ENCODE assay signal across 25 cellular contexts in genomic region chr4:20813698-20814097, GRCh38.
"Had no signal": no experiment of that assay in that cellular context is flagged by ENCODE, and none has a peak within 500 bp of the region (broad histone marks: within the 10 kb centered on the region; RNA-seq: fewer than 3 reads in every experiment).

No MANE protein-coding gene starts in this region.

- H3K9me3 Mint-ChIP-seq: activated CD8-positive, alpha-beta T cell treated with anti-CD3 and anti-CD28 coated beads for 36 hours; activated naive CD4-positive, alpha-beta T cell treated with anti-CD3 and anti-CD28 coated beads, Interleukin-2, amount 50 U/mL, for 24 hours; activated naive CD8-positive, alpha-beta T cell treated with anti-CD3 and anti-CD28 coated beads, Interleukin-2, amount 50 U/mL, for 24 hours; activated T-helper 2 cell treated with anti-CD3 and anti-CD28 coated beads, Interferon-gamma antibody, Interleukin-2, Interleukin-4, amounts not matched to agents 10 μg/mL and 5 μg/mL and 100 μg/mL, durations not matched to agents 14 hours and 24 hours and 36 hours; nephron; T-helper 1 cell treated with Interleukin-12 subunit alpha and Interleukin-12 subunit beta and Interleukin-4 antibody, amounts not matched to agents 30 μg/mL and 1 μg/mL, for 36 hours; WTC11 had no signal

- DNase-seq: activated CD4-positive, alpha-beta T cell treated with anti-CD3 and anti-CD28 coated beads, Interleukin-2, amount 50 U/mL, for 1 hour; activated CD8-positive, alpha-beta T cell treated with anti-CD3 and anti-CD28 coated beads for 36 hours; activated naive CD8-positive, alpha-beta T cell treated with anti-CD3 and anti-CD28 coated beads, Interleukin-2, amount 50 U/mL, for 24 hours; activated T-cell treated with anti-CD3 and anti-CD28 coated beads, Interleukin-2, amount 50 U/mL, for 48 hours; brain microvascular endothelial cell; cortex of kidney; effector memory CD8-positive, alpha-beta T cell; glutamatergic neuron; left lung; psoas muscle; stimulated activated CD4-positive, alpha-beta T cell treated with anti-CD3 and anti-CD28 coated beads, Interleukin-15, amount 100 ng/mL, for 24 hours; stimulated activated CD4-positive, alpha-beta T cell treated with anti-CD3 and anti-CD28 coated beads, Interleukin-2, amount 100 ng/mL, for 24 hours; stimulated activated naive B cell treated with anti-CD40 and anti-IgM and Interleukin-4, amounts not matched to agents 10 μg/mL and 1 μg/mL and 100 μg/mL, for 72 hours; stomach; SW 1271; T1000; uterus had no signal

- H3K27me3 ChIP-seq: brain microvascular endothelial cell, left lung, stomach, suprapubic skin, tibial nerve, uterus had no signal

- H3K4me1 ChIP-seq: left lung, psoas muscle, stomach, suprapubic skin, tibial nerve, uterus had no signal

- ATAC-seq: activated CD8-positive, alpha-beta T cell treated with anti-CD3 and anti-CD28 coated beads for 36 hours; activated naive CD8-positive, alpha-beta T cell treated with anti-CD3 and anti-CD28 coated beads, Interleukin-2, amount 50 U/mL, for 24 hours; effector memory CD8-positive, alpha-beta T cell; left lung; psoas muscle; stimulated activated naive B cell treated with anti-CD40 and anti-IgM and Interleukin-4, amounts not matched to agents 10 μg/mL and 1 μg/mL and 100 μg/mL, for 72 hours; WTC11 had no signal

- H3K27ac ChIP-seq: brain microvascular endothelial cell, left lung, psoas muscle, stomach, suprapubic skin, tibial nerve, uterus had no signal

- H3K4me3 Mint-ChIP-seq: activated CD8-positive, alpha-beta T cell treated with anti-CD3 and anti-CD28 coated beads for 36 hours; activated naive CD4-positive, alpha-beta T cell treated with anti-CD3 and anti-CD28 coated beads, Interleukin-2, amount 50 U/mL, for 24 hours; activated naive CD8-positive, alpha-beta T cell treated with anti-CD3 and anti-CD28 coated beads, Interleukin-2, amount 50 U/mL, for 24 hours; effector memory CD8-positive, alpha-beta T cell; nephron; stimulated activated naive B cell treated with anti-CD40 and anti-IgM and Interleukin-4, amounts not matched to agents 10 μg/mL and 1 μg/mL and 100 μg/mL, for 72 hours; T-helper 1 cell treated with Interleukin-12 subunit alpha and Interleukin-12 subunit beta and Interleukin-4 antibody, amounts not matched to agents 30 μg/mL and 1 μg/mL, for 36 hours; WTC11 had no signal

- H3K4me3 ChIP-seq: left lung, lung, psoas muscle, stomach, suprapubic skin, tibial nerve, uterus had no signal

- H3K9me3 ChIP-seq: left lung, psoas muscle, stomach, suprapubic skin, tibial nerve, uterus had no signal

- H3K36me3 ChIP-seq: brain microvascular endothelial cell, left lung, stomach, suprapubic skin, tibial nerve, uterus had no signal

- H3K27me3 Mint-ChIP-seq: activated CD8-positive, alpha-beta T cell treated with anti-CD3 and anti-CD28 coated beads for 36 hours; activated naive CD4-positive, alpha-beta T cell treated with anti-CD3 and anti-CD28 coated beads, Interleukin-2, amount 50 U/mL, for 24 hours; activated naive CD8-positive, alpha-beta T cell treated with anti-CD3 and anti-CD28 coated beads, Interleukin-2, amount 50 U/mL, for 24 hours; effector memory CD8-positive, alpha-beta T cell; stimulated activated naive B cell treated with anti-CD40 and anti-IgM and Interleukin-4, amounts not matched to agents 10 μg/mL and 1 μg/mL and 100 μg/mL, for 72 hours had no signal

- H3K36me3 Mint-ChIP-seq: activated naive CD4-positive, alpha-beta T cell treated with anti-CD3 and anti-CD28 coated beads, Interleukin-2, amount 50 U/mL, for 24 hours; stimulated activated naive B cell treated with anti-CD40 and anti-IgM and Interleukin-4, amounts not matched to agents 10 μg/mL and 1 μg/mL and 100 μg/mL, for 72 hours; WTC11 had no signal

- H3K4me1 Mint-ChIP-seq: activated naive CD4-positive, alpha-beta T cell treated with anti-CD3 and anti-CD28 coated beads, Interleukin-2, amount 50 U/mL, for 24 hours; activated naive CD8-positive, alpha-beta T cell treated with anti-CD3 and anti-CD28 coated beads, Interleukin-2, amount 50 U/mL, for 24 hours; nephron; stimulated activated naive B cell treated with anti-CD40 and anti-IgM and Interleukin-4, amounts not matched to agents 10 μg/mL and 1 μg/mL and 100 μg/mL, for 72 hours had no signal

- H3K27ac Mint-ChIP-seq: activated CD8-positive, alpha-beta T cell treated with anti-CD3 and anti-CD28 coated beads for 36 hours; activated naive CD4-positive, alpha-beta T cell treated with anti-CD3 and anti-CD28 coated beads, Interleukin-2, amount 50 U/mL, for 24 hours; activated naive CD8-positive, alpha-beta T cell treated with anti-CD3 and anti-CD28 coated beads, Interleukin-2, amount 50 U/mL, for 24 hours; activated T-helper 2 cell treated with anti-CD3 and anti-CD28 coated beads, Interferon-gamma antibody, Interleukin-2, Interleukin-4, amounts not matched to agents 10 μg/mL and 5 μg/mL and 100 μg/mL, durations not matched to agents 14 hours and 24 hours and 36 hours; effector memory CD8-positive, alpha-beta T cell; nephron; stimulated activated naive B cell treated with anti-CD40 and anti-IgM and Interleukin-4, amounts not matched to agents 10 μg/mL and 1 μg/mL and 100 μg/mL, for 72 hours; T-helper 1 cell treated with Interleukin-12 subunit alpha and Interleukin-12 subunit beta and Interleukin-4 antibody, amounts not matched to agents 30 μg/mL and 1 μg/mL, for 36 hours; WTC11 had no signal
